15 cellular contexts compared by ENCODE assay signal in genomic region chr7:45721949-45722598, GRCh38.
A peak's percentile ranks its signal among the peaks of the same experiment; 100 is the strongest.
DNase-seq lines count a peak whose midpoint lies in the region; ATAC-seq, FAIRE-seq and TF ChIP-seq lines count a peak whose summit lies in the region.
"Had no signal": no experiment of that assay in that cellular context is flagged by ENCODE, and none has a peak within 500 bp of the region (broad histone marks: within the 10 kb centered on the region; RNA-seq: fewer than 3 reads in every experiment).

No MANE protein-coding gene starts in this region.

- no peak overlapping the region for H3K9ac ChIP-seq in HepG2 (ENCODE audit: insufficient read depth, low read depth, low read length)

- peaks cover 3% of the 10 kb centered on the region; the same call in 1 of the 2 replicates for H3K36me3 ChIP-seq in Caco-2 (ENCODE audit: control insufficient read depth, insufficient read depth, low read length)
- H3K36me3 ChIP-seq in H7 (replicated peaks; ENCODE audit: control insufficient read depth, insufficient read depth, low read length), result peaks cover 2% of the 10 kb centered on the region; the same call in 1 of the 2 replicates
- H3K36me3 ChIP-seq in brain microvascular endothelial cell (replicated peaks), result peaks cover 21% of the 10 kb centered on the region
- H3K36me3 ChIP-seq in HepG2 (replicated peaks in 1 of 2; ENCODE audit: control insufficient read depth in 1 of 2, insufficient read depth in 2 of 2, low read length in 2 of 2), result peaks cover 2 to 6% of the 10 kb centered on the region in 2 experiments; a peak in 3 of 5 replicates

- H3K36me3 Mint-ChIP-seq in Caco-2 (ENCODE audit: insufficient read depth, unreplicated experiment) (peaks cover 29% of the 10 kb centered on the region), immature natural killer cell (peaks cover 9 to 38% (median 33%) of the 10 kb centered on the region in 3 donors)
- H3K36me3 Mint-ChIP-seq in activated naive CD4-positive, alpha-beta T cell treated with anti-CD3 and anti-CD28 coated beads, Interleukin-2, amount 50 U/mL, for 72 hours, result peaks cover 5 to 10% of the 10 kb centered on the region in 2 donors

- ATAC-seq in HepG2 (peak; percentile 68), HG03460 (IDR thresholded peaks at IDR 0.05; ENCODE audit: unreplicated experiment) (no peak)
- no peak for ATAC-seq in activated naive CD4-positive, alpha-beta T cell treated with anti-CD3 and anti-CD28 coated beads, Interleukin-2, amount 50 U/mL, for 72 hours
- ATAC-seq: mucosa of descending colon, Right ventricle myocardium inferior had no signal

- no peak overlapping the region for H2AFZ ChIP-seq in HepG2 (ENCODE audit: low read length)

- CTCF ChIA-PET in Caco-2 (lab: Charles Lee), result no interaction called here
- CTCF ChIA-PET in HepG2 (lab: Yijun Ruan, JAX; ENCODE audit: low intra/inter-chr PET ratio, low total read pairs), result no interaction called here

- TF ChIP-seq EP300 in HepG2 (IDR thresholded peaks at IDR 0.05; ENCODE audit: low read depth in 2 of 2, low read length in 2 of 2), result no peak
- no peak for TF ChIP-seq EP300 in HepG2 (CRISPR knock-in tag; IDR thresholded peaks at IDR 0.05; ENCODE audit: borderline replicate concordance)

- H3K9me3 ChIP-seq in Caco-2, result peaks cover 5% of the 10 kb centered on the region; the same call in 1 of the 2 replicates
- no peaks in the 10 kb centered on the region for H3K9me3 ChIP-seq in HepG2 (ENCODE audit: low read length)
- H3K9me3 ChIP-seq: mucosa of descending colon had no signal

- H3K27ac ChIP-seq in brain microvascular endothelial cell, result no peak overlapping the region
- H3K27ac ChIP-seq in HepG2 (ENCODE audit: extremely low read length, insufficient read depth, low read length), result no peak overlapping the region

- BruUV-seq in Caco-2 (replicated peaks; lab: Mats Ljungman, UMichigan) (no TSS peak), HepG2 (replicated peaks; lab: Mats Ljungman, UMichigan) (no TSS peak)

- POLR2A ChIA-PET in Caco-2 (lab: Charles Lee) (no interaction called here), HepG2 (lab: Yijun Ruan, JAX) (no interaction called here)

- TF ChIP-seq CTCF in Caco-2 (IDR thresholded peaks at IDR 0.05; ENCODE audit: insufficient read depth in 1 of 2, low read depth in 1 of 2, low read length in 1 of 2, severe bottlenecking in 1 of 2, unreplicated experiment in 1 of 2), result peak; percentile 25
- TF ChIP-seq CTCF in brain microvascular endothelial cell (IDR thresholded peaks at IDR 0.05; ENCODE audit: low read depth, low read length, missing control alignments), result peak; percentile 46
- TF ChIP-seq CTCF in HepG2 (CRISPR knock-in tag; IDR thresholded peaks at IDR 0.05), result no peak

- TF ChIP-seq POLR2A in HepG2 (IDR thresholded peaks at IDR 0.05; ENCODE audit: insufficient read depth in 1 of 2, low read depth in 2 of 2, low read length in 2 of 2), result no peak

- intact Hi-C loops in Caco-2 (cut with micrococcal nuclease; ENCODE audit: unreplicated experiment) (no loop called here), HepG2 (cut with micrococcal nuclease; ENCODE audit: unreplicated experiment) (no loop called here)

- no peaks in the 10 kb centered on the region for H3K27me3 Mint-ChIP-seq in Caco-2 (ENCODE audit: insufficient read depth, unreplicated experiment)
- H3K27me3 Mint-ChIP-seq in immature natural killer cell (ENCODE audit: low read depth in 3 of 3), result peaks cover 0 to 2% (median 0%) of the 10 kb centered on the region in 3 donors

- H3K27ac Mint-ChIP-seq in Caco-2 (ENCODE audit: unreplicated experiment), result no peak overlapping the region
- H3K27ac Mint-ChIP-seq in activated naive CD4-positive, alpha-beta T cell treated with anti-CD3 and anti-CD28 coated beads, Interleukin-2, amount 50 U/mL, for 72 hours, result no peak overlapping the region
- H3K27ac Mint-ChIP-seq in immature natural killer cell, result no peak overlapping the region

- FAIRE-seq in HepG2 (lab: Jason Lieb, UNC), result no peak

- H3K4me3 ChIP-seq in Caco-2 (ENCODE audit: low read depth, low read length) (no peak overlapping the region), H7 (ENCODE audit: insufficient read depth, low read depth, low read length) (no peak overlapping the region), brain microvascular endothelial cell (ENCODE audit: low read depth, low read length) (no peak overlapping the region), HepG2 (replicated peaks in 1 of 3; ENCODE audit: insufficient read depth in 1 of 3, low read depth in 2 of 3, low read length in 3 of 3) (no peak overlapping the region)
- H3K4me3 ChIP-seq: mucosa of descending colon had no signal

- TF ChIP-seq RAD21 in HepG2 (CRISPR knock-in tag; IDR thresholded peaks at IDR 0.05), result no peak

- H4K20me1 ChIP-seq in HepG2 (ENCODE audit: insufficient read depth, low read length), result no peaks in the 10 kb centered on the region

- H3K9me3 Mint-ChIP-seq in Caco-2 (ENCODE audit: unreplicated experiment) (no peaks in the 10 kb centered on the region), immature natural killer cell (peaks cover 0 to under 1% (median 0%) of the 10 kb centered on the region in 6 donors)
- no peaks in the 10 kb centered on the region for H3K9me3 Mint-ChIP-seq in activated naive CD4-positive, alpha-beta T cell treated with anti-CD3 and anti-CD28 coated beads, Interleukin-2, amount 50 U/mL, for 72 hours

- WGBS in HepG2 (ENCODE audit: low lambda C conversion rate), result 94% methylated on average over 16 of the region's 19 CpGs

- H3K4me1 Mint-ChIP-seq in Caco-2 (ENCODE audit: low read depth, unreplicated experiment), result no peaks in the 10 kb centered on the region
- H3K4me1 Mint-ChIP-seq in immature natural killer cell, result peaks cover 18 to 25% of the 10 kb centered on the region in 2 donors

- DNase-seq in Caco-2, result no peak
- peak; percentile 46 for DNase-seq in H7
- no peak for DNase-seq in brain microvascular endothelial cell
- DNase-seq in HepG2 (ENCODE audit: low spot score), result no peak
- DNase-seq in activated naive CD4-positive, alpha-beta T cell treated with anti-CD3 and anti-CD28 coated beads, Interleukin-2, amount 50 U/mL, for 72 hours (ENCODE audit: low spot score in 2 of 2), result no peak
- no peak for DNase-seq in immature natural killer cell
- no peak for DNase-seq in amygdala (lab: John Stamatoyannopoulos, UW)
- DNase-seq: activated CD4-positive, CD25-positive, alpha-beta regulatory T cell treated with anti-CD3 and anti-CD28 coated beads, Interleukin-2, amount 50 U/mL, for 72 hours; activated naive CD4-positive, alpha-beta T cell; erythroblast; mucosa of descending colon; NCI-H2171; T-helper 2 cell had no signal

- H3K4me1 ChIP-seq in Caco-2, result no peaks in the 10 kb centered on the region
- H3K4me1 ChIP-seq in HepG2 (ENCODE audit: insufficient read depth, low read length), result no peaks in the 10 kb centered on the region

- H3K27me3 ChIP-seq in Caco-2 (replicated peaks; ENCODE audit: control insufficient read depth, insufficient read depth, low read length) (no peaks in the 10 kb centered on the region), H7 (ENCODE audit: control insufficient read depth, insufficient read depth, low read length) (no peaks in the 10 kb centered on the region), brain microvascular endothelial cell (replicated peaks) (no peaks in the 10 kb centered on the region), HepG2 (ENCODE audit: control insufficient read depth in 1 of 2, insufficient read depth in 2 of 2, low read length in 2 of 2) (no peaks in the 10 kb centered on the region)

- no peak overlapping the region for H3K4me2 ChIP-seq in HepG2 (ENCODE audit: low read depth, low read length)

- in situ Hi-C loops in brain microvascular endothelial cell (cut with HindIII; ENCODE audit: low pct_ligation_motif_present, low sequenced_read_pairs), result no loop called here
- in situ Hi-C loops in HepG2 (cut with HindIII; ENCODE audit: extremely low pct_ligation_motif_present, low pct_unique_long_range_greater_than_20kb), result no loop called here

- no peak overlapping the region for H3K4me3 Mint-ChIP-seq in Caco-2 (ENCODE audit: unreplicated experiment)
- no peak overlapping the region for H3K4me3 Mint-ChIP-seq in immature natural killer cell

- H3K79me2 ChIP-seq in HepG2 (ENCODE audit: insufficient read depth, low read length), result no peaks in the 10 kb centered on the region

TF ChIP-seq in HepG2, 621 proteins besides CTCF, POLR2A, EP300 and RAD21:
- TF ChIP-seq ZFAT (CRISPR knock-in tag; conservative IDR thresholded peaks at IDR 0.05), result no peak
- TF ChIP-seq POLR2G (IDR thresholded peaks at IDR 0.05; ENCODE audit: low read depth, low read length), result peak; percentile 35; the same call in 1 of the 2 replicates
- TF ChIP-seq TEAD3 (CRISPR knock-in tag; optimal IDR thresholded peaks at IDR 0.05; ENCODE audit: borderline replicate concordance), result no peak
- no peak for TF ChIP-seq ZNF234 (CRISPR knock-in tag; conservative IDR thresholded peaks at IDR 0.05)
- TF ChIP-seq AGO2 (optimal IDR thresholded peaks at IDR 0.05; ENCODE audit: low read depth, low read length), result peak; percentile 62
- TF ChIP-seq ZNF780A (CRISPR knock-in tag; IDR thresholded peaks at IDR 0.05), result no peak
- TF ChIP-seq EZH2 (conservative IDR thresholded peaks at IDR 0.05; ENCODE audit: low read depth, low read length), result no peak
- TF ChIP-seq ZNF674 (CRISPR knock-in tag; IDR thresholded peaks at IDR 0.05; ENCODE audit: low read depth), result no peak
